ENCODE assay signal across 19 cellular contexts in genomic region chr1:205962821-205963221, GRCh38. TPM values are rescaled to one million over a fixed set of nuclear protein-coding genes. Genes with fewer than 3 reads are reported as not detected.
DNase-seq lines count a peak whose midpoint lies in the region; ATAC-seq, FAIRE-seq and TF ChIP-seq lines count a peak whose summit lies in the region.
"Had no signal": no experiment of that assay in that cellular context is flagged by ENCODE, and none has a peak within 500 bp of the region (broad histone marks: within the 10 kb centered on the region; RNA-seq: fewer than 3 reads in every experiment).

No MANE protein-coding gene starts in this region.

- H2AFZ ChIP-seq in keratinocyte (ENCODE audit: control insufficient read depth, low read length), result no peak overlapping the region

- H3K27ac ChIP-seq in left ventricle myocardium inferior (replicated peaks), result no peak overlapping the region
- no peak overlapping the region for H3K27ac ChIP-seq in keratinocyte (ENCODE audit: control insufficient read depth, insufficient read depth, low read length)
- H3K27ac ChIP-seq: esophagus muscularis mucosa, testis had no signal

- peak overlapping the region; percentile 62 for H3K4me2 ChIP-seq in keratinocyte (ENCODE audit: control insufficient read depth, extremely low read depth, insufficient read depth, low read depth, low read length)

- CTCF ChIA-PET in Caco-2 (lab: Charles Lee), result no interaction called here

- ATAC-seq in left cardiac atrium, result peak in 1 of 2 donors; percentile 10

- H3K27me3 ChIP-seq in left ventricle myocardium inferior (ENCODE audit: low read depth) (peaks cover 4% of the 10 kb centered on the region), keratinocyte (ENCODE audit: control insufficient read depth, extremely low read depth, insufficient read depth, low read length) (peaks cover 50% of the 10 kb centered on the region), Caco-2 (replicated peaks; ENCODE audit: control insufficient read depth, insufficient read depth, low read length) (no peaks in the 10 kb centered on the region)
- H3K27me3 ChIP-seq: testis had no signal

- no peaks in the 10 kb centered on the region for H3K36me3 Mint-ChIP-seq in Caco-2 (ENCODE audit: insufficient read depth, unreplicated experiment)

- no peak overlapping the region for H3K9ac ChIP-seq in keratinocyte (ENCODE audit: control insufficient read depth, extremely low read depth, insufficient read depth, low read length)

- no peaks in the 10 kb centered on the region for H3K9me3 ChIP-seq in left ventricle myocardium inferior (replicated peaks)
- H3K9me3 ChIP-seq in keratinocyte (ENCODE audit: control insufficient read depth, low read depth, low read length), result no peaks in the 10 kb centered on the region
- H3K9me3 ChIP-seq in Caco-2, result no peaks in the 10 kb centered on the region
- H3K9me3 ChIP-seq: esophagus muscularis mucosa, testis had no signal

- dilution Hi-C loops in keratinocyte (cut with MboI; ENCODE audit: extremely low pct_ligation_motif_present, low sequenced_read_pairs), result no loop called here

- H3K36me3 ChIP-seq in left ventricle myocardium inferior, result no peaks in the 10 kb centered on the region
- H3K36me3 ChIP-seq in keratinocyte (ENCODE audit: control insufficient read depth in 2 of 2, extremely low read depth in 1 of 2, insufficient read depth in 2 of 2, low read length in 2 of 2), result no peaks in the 10 kb centered on the region
- H3K36me3 ChIP-seq in Caco-2 (ENCODE audit: control insufficient read depth, insufficient read depth, low read length), result no peaks in the 10 kb centered on the region
- H3K36me3 ChIP-seq: esophagus muscularis mucosa had no signal

- no peaks in the 10 kb centered on the region for H3K9me1 ChIP-seq in keratinocyte (ENCODE audit: control insufficient read depth, extremely low read depth, insufficient read depth, low read length)

- POLR2A ChIA-PET in Caco-2 (lab: Charles Lee), result no interaction called here

- DNase-seq in left cardiac atrium (peak; percentile 13), left ventricle myocardium inferior (no peak), NCI-H2107 (lab: John Stamatoyannopoulos, UW) (peak; percentile 24), keratinocyte (ENCODE audit: low read depth, low spot score) (no peak), NCI-H69 (lab: John Stamatoyannopoulos, UW) (no peak), G401 (ENCODE audit: low spot score) (no peak), Caco-2 (no peak)
- DNase-seq in stimulated activated CD4-positive, alpha-beta T cell treated with anti-CD3 and anti-CD28 coated beads, Interleukin-4, amount 100 ng/mL, for 4 hours, result no peak
- DNase-seq: activated CD4-positive, alpha-beta T cell treated with anti-CD3 and anti-CD28 coated beads, Interleukin-2, amount 10 ng/mL, durations not matched to agents 24 days and 14 days; activated CD8-positive, alpha-beta memory T cell treated with anti-CD3 and anti-CD28 coated beads, Interleukin-2, amount 50 U/mL, for 4 hours; central memory CD4-positive, alpha-beta T cell; GOT3; Karpas-422; stimulated activated CD4-positive, alpha-beta T cell treated with anti-CD3 and anti-CD28 coated beads, Interleukin-12 subunit alpha, Interleukin-12 subunit beta, amount 100 ng/mL, for 4 hours; testis had no signal

- no peak for FAIRE-seq in keratinocyte (lab: Jason Lieb, UNC)
- FAIRE-seq: GM12891, HTR-8/SVneo had no signal

- no peaks in the 10 kb centered on the region for H3K9me3 Mint-ChIP-seq in Caco-2 (ENCODE audit: unreplicated experiment)
- H3K9me3 Mint-ChIP-seq: activated CD4-positive, alpha-beta T cell treated with anti-CD3 and anti-CD28 coated beads, Interleukin-2, amount 10 ng/mL, durations not matched to agents 24 days and 14 days had no signal

- no peaks in the 10 kb centered on the region for H3K79me2 ChIP-seq in keratinocyte (ENCODE audit: control insufficient read depth, insufficient read depth, low read length)

- no TSS peak for BruUV-seq in Caco-2 (replicated peaks; lab: Mats Ljungman, UMichigan)

- H3K4me3 ChIP-seq in left ventricle myocardium inferior (no peak overlapping the region), keratinocyte (ENCODE audit: control insufficient read depth in 2 of 3, extremely low read depth in 1 of 3, insufficient read depth in 2 of 3, low read depth in 1 of 3, low read length in 3 of 3) (peak overlapping the region in 1 of 3 experiments; percentile 57), Caco-2 (ENCODE audit: low read depth, low read length) (no peak overlapping the region)
- H3K4me3 ChIP-seq: esophagus muscularis mucosa, testis had no signal

- intact Hi-C loops in left cardiac atrium (cut with DNase I) (no loop called here), left ventricle myocardium inferior (cut with micrococcal nuclease) (no loop called here), Caco-2 (cut with micrococcal nuclease; ENCODE audit: unreplicated experiment) (no loop called here)

- in situ Hi-C loops in G401 (cut with HindIII; ENCODE audit: low sequenced_read_pairs), result no loop called here

- H3K27me3 Mint-ChIP-seq in Caco-2 (ENCODE audit: insufficient read depth, unreplicated experiment), result peaks cover 5% of the 10 kb centered on the region

- H3K4me1 ChIP-seq in left ventricle myocardium inferior (peaks cover 19% of the 10 kb centered on the region), keratinocyte (ENCODE audit: control insufficient read depth, extremely low read depth, insufficient read depth, low read length) (peaks cover 17% of the 10 kb centered on the region), Caco-2 (no peaks in the 10 kb centered on the region)

- TF ChIP-seq CTCF in left ventricle myocardium inferior (IDR thresholded peaks at IDR 0.05; ENCODE audit: borderline replicate concordance) (no peak), keratinocyte (optimal IDR thresholded peaks at IDR 0.05 in 1 of 3, IDR thresholded peaks at IDR 0.05 in 1 of 3, conservative IDR thresholded peaks at IDR 0.05 in 1 of 3; ENCODE audit: extremely low read depth in 1 of 3, insufficient read depth in 2 of 3, low read length in 3 of 3) (no peak), Caco-2 (IDR thresholded peaks at IDR 0.05; ENCODE audit: insufficient read depth in 1 of 2, low read depth in 1 of 2, low read length in 1 of 2, severe bottlenecking in 1 of 2, unreplicated experiment in 1 of 2) (no peak)

- H3K4me3 Mint-ChIP-seq in Caco-2 (ENCODE audit: unreplicated experiment), result no peak overlapping the region
- H3K4me3 Mint-ChIP-seq: activated CD4-positive, alpha-beta T cell treated with anti-CD3 and anti-CD28 coated beads, Interleukin-2, amount 10 ng/mL, durations not matched to agents 24 days and 14 days had no signal

- H3K27ac Mint-ChIP-seq in Caco-2 (ENCODE audit: unreplicated experiment), result no peak overlapping the region
- H3K27ac Mint-ChIP-seq: activated CD4-positive, alpha-beta T cell treated with anti-CD3 and anti-CD28 coated beads, Interleukin-2, amount 10 ng/mL, durations not matched to agents 24 days and 14 days had no signal

- H3K4me1 Mint-ChIP-seq in Caco-2 (ENCODE audit: low read depth, unreplicated experiment), result no peaks in the 10 kb centered on the region

- H4K20me1 ChIP-seq in keratinocyte (ENCODE audit: control insufficient read depth, extremely low read depth, insufficient read depth, low read length), result no peaks in the 10 kb centered on the region

RNA-seq across cellular contexts. Expression of gene SLC26A9, which starts 19.6 kb away (rescaled TPM):
- 10 to 100 TPM; 11.3 to 25.4 TPM for total RNA-seq in left cardiac atrium
- 35.2 TPM for total RNA-seq in left ventricle myocardium inferior
- 0.03 to 0.08 TPM (median 0.03 TPM) in 3 replicates for polyA plus RNA-seq in keratinocyte
- polyA plus RNA-seq in keratinocyte (2011; ENCODE audit: low read depth), result 4.9 TPM
- polyA plus RNA-seq in keratinocyte (2011; cell fraction: cytosol; rRNA removed), result 0.02 and 0.09 TPM in 2 replicates
- 0.29 and 0.60 TPM in 2 replicates for polyA plus RNA-seq in keratinocyte (2011; cell fraction: nucleus; rRNA removed)
- polyA plus RNA-seq in keratinocyte (2012; ENCODE audit: low replicate concordance), result 0.02 and 8.6 TPM in 2 replicates
- polyA minus RNA-seq in keratinocyte, result 0.20 to 0.90 TPM in 2 of 3 replicates, not detected in the other
- polyA minus RNA-seq in keratinocyte (2011; cell fraction: cytosol; rRNA and poly(A)+ RNA removed), result not detected
- 0.32 and 0.54 TPM in 2 replicates for polyA minus RNA-seq in keratinocyte (2011; cell fraction: nucleus; rRNA and poly(A)+ RNA removed)
- total RNA-seq in G401 (2014; rRNA removed; shearing (Covaris generic)), result not detected in 2 replicates
- total RNA-seq in Caco-2 (2022), result 0.30 TPM in 1 of 2 replicates, not detected in the other
- total RNA-seq: activated CD4-positive, alpha-beta T cell treated with anti-CD3 and anti-CD28 coated beads, Interleukin-2, amount 10 ng/mL, durations not matched to agents 24 days and 14 days; liver had no signal
- polyA plus RNA-seq: liver had no signal

RNA-seq across cellular contexts. Expression of gene RAB7B, which starts 40.4 kb away (rescaled TPM):
- 1 to 10 TPM; 2.4 to 4.5 TPM for total RNA-seq in left cardiac atrium
- total RNA-seq in left ventricle myocardium inferior, result 1.4 TPM
- polyA plus RNA-seq in keratinocyte, result 39.2 to 88.7 TPM (median 47.8 TPM) in 3 replicates
- 11.2 TPM for polyA plus RNA-seq in keratinocyte (2011; ENCODE audit: low read depth)
- polyA plus RNA-seq in keratinocyte (2011; cell fraction: cytosol; rRNA removed), result 34.2 and 34.5 TPM in 2 replicates
- polyA plus RNA-seq in keratinocyte (2011; cell fraction: nucleus; rRNA removed), result 46.2 and 59.1 TPM in 2 replicates
- 31.2 and 36.0 TPM in 2 replicates for polyA plus RNA-seq in keratinocyte (2012; ENCODE audit: low replicate concordance)
- polyA minus RNA-seq in keratinocyte, result 26.4 to 53.7 TPM (median 39.2 TPM) in 3 replicates
- 31.3 TPM for polyA minus RNA-seq in keratinocyte (2011; cell fraction: cytosol; rRNA and poly(A)+ RNA removed)
- 27.0 and 31.3 TPM in 2 replicates for polyA minus RNA-seq in keratinocyte (2011; cell fraction: nucleus; rRNA and poly(A)+ RNA removed)
- 0.85 TPM in 1 of 2 replicates, not detected in the other for total RNA-seq in G401 (2014; rRNA removed; shearing (Covaris generic))
- total RNA-seq in Caco-2 (2022), result not detected in 2 replicates
- total RNA-seq: activated CD4-positive, alpha-beta T cell treated with anti-CD3 and anti-CD28 coated beads, Interleukin-2, amount 10 ng/mL, durations not matched to agents 24 days and 14 days had no signal

Comparison
In these comparisons a context has a peak if more than half of its experiments do, and no peak if none do; other contexts are left out.
1. DNase-seq: peak in left cardiac atrium (single experiment) and NCI-H2107 (single experiment); none in left ventricle myocardium inferior (single experiment), keratinocyte (single experiment), NCI-H69 (single experiment), stimulated activated CD4-positive, alpha-beta T cell treated with anti-CD3 and anti-CD28 coated beads, Interleukin-4, amount 100 ng/mL, for 4 hours (0 of 2), G401 (single experiment) and Caco-2 (0 of 2).